Comparison of ENCODE assay signal across 16 cellular contexts in genomic region chr1:31583082-31583994, GRCh38. TPM values are rescaled to one million over a fixed set of nuclear protein-coding genes. Genes with fewer than 3 reads are reported as not detected.
DNase-seq lines count a peak whose midpoint lies in the region; ATAC-seq, FAIRE-seq and TF ChIP-seq lines count a peak whose summit lies in the region.
"Had no signal": no experiment of that assay in that cellular context is flagged by ENCODE, and none has a peak within 500 bp of the region (broad histone marks: within the 10 kb centered on the region; RNA-seq: fewer than 3 reads in every experiment).

No MANE protein-coding gene starts in this region.

- no peak for TF ChIP-seq EP300 in gastroesophageal sphincter (IDR thresholded peaks at IDR 0.05)

- no peak for DNase-seq in RWPE2 (ENCODE audit: low spot score)
- no peak for DNase-seq in GM12892 (ENCODE audit: insufficient read length)
- DNase-seq in central memory CD4-positive, alpha-beta T cell, result no peak
- DNase-seq: CD4-positive, alpha-beta T cell; hippocampal formation; MM.1S; naive B cell; NCI-H446 treated with DMSO at 0.1 percent for 48 hours had no signal

- H3K36me3 ChIP-seq in RWPE2 (ENCODE audit: low read depth), result peaks cover 82% of the 10 kb centered on the region
- peaks cover 0 to 41% of the 10 kb centered on the region in 2 donors for H3K36me3 ChIP-seq in gastroesophageal sphincter
- peaks cover 15 to 22% of the 10 kb centered on the region in 2 donors for H3K36me3 ChIP-seq in muscle layer of duodenum (ENCODE audit: control insufficient read depth in 1 of 2, insufficient read depth in 2 of 2, low read length in 2 of 2)

- H3K27me3 ChIP-seq in RWPE2 (ENCODE audit: insufficient read depth, poor library complexity, severe bottlenecking), result no peaks in the 10 kb centered on the region
- no peaks in the 10 kb centered on the region for H3K27me3 ChIP-seq in gastroesophageal sphincter
- no peaks in the 10 kb centered on the region for H3K27me3 ChIP-seq in muscle layer of duodenum (ENCODE audit: low read depth, low read length)

- ATAC-seq in RWPE2 (ENCODE audit: low read depth), result no peak
- no peak for ATAC-seq in gastroesophageal sphincter
- ATAC-seq in GM21528 (IDR thresholded peaks at IDR 0.05; ENCODE audit: low FRiP score, unreplicated experiment), result no peak
- ATAC-seq in HG02763 (IDR thresholded peaks at IDR 0.05; ENCODE audit: unreplicated experiment), result no peak

- H3K4me3 ChIP-seq in RWPE2 (ENCODE audit: severe bottlenecking) (no peak overlapping the region), gastroesophageal sphincter (peak overlapping the region in 1 of 2 donors; percentile 24), muscle layer of duodenum (ENCODE audit: low read depth in 1 of 2, low read length in 2 of 2) (no peak overlapping the region)

- H3K27ac ChIP-seq in RWPE2 (ENCODE audit: poor library complexity, severe bottlenecking), result peak overlapping the region; percentile 49
- H3K27ac ChIP-seq in gastroesophageal sphincter, result peak overlapping the region; percentile 92 to 97 (median 95)
- H3K27ac ChIP-seq in muscle layer of duodenum (ENCODE audit: low read length), result peak overlapping the region; percentile 81
- peak overlapping the region; percentile 70 for H3K27ac ChIP-seq in temporal lobe (ENCODE audit: low read depth, low read length)
- H3K27ac ChIP-seq: HL-60 had no signal

- 56 to 77% methylated on average over 3 to 11 of the region's 16 CpGs for WGBS in gastroesophageal sphincter (ENCODE audit: low coverage in 1 of 2), 2 donors

- FAIRE-seq in GM12892 (lab: Jason Lieb, UNC), result no peak

- H3K4me1 ChIP-seq in RWPE2 (ENCODE audit: insufficient read depth, poor library complexity, severe bottlenecking) (peaks cover 47% of the 10 kb centered on the region), gastroesophageal sphincter (peaks cover 0 to 97% (median 61%) of the 10 kb centered on the region in 3 donors), muscle layer of duodenum (ENCODE audit: control insufficient read depth in 1 of 2, insufficient read depth in 2 of 2, low read length in 2 of 2) (peaks cover 14 to 64% of the 10 kb centered on the region in 2 donors)

- H3K9me3 ChIP-seq in RWPE2 (ENCODE audit: severe bottlenecking) (no peaks in the 10 kb centered on the region), gastroesophageal sphincter (no peaks in the 10 kb centered on the region), muscle layer of duodenum (ENCODE audit: control insufficient read depth in 1 of 2, low read length in 2 of 2) (no peaks in the 10 kb centered on the region)

- TF ChIP-seq POLR2A in gastroesophageal sphincter (IDR thresholded peaks at IDR 0.05), result no peak
- TF ChIP-seq POLR2A in GM12892 (IDR thresholded peaks at IDR 0.05; ENCODE audit: low read depth, low read length), result no peak

- no peak for TF ChIP-seq CTCF in RWPE2 (IDR thresholded peaks at IDR 0.05; ENCODE audit: poor library complexity, severe bottlenecking)
- no peak for TF ChIP-seq CTCF in gastroesophageal sphincter (IDR thresholded peaks at IDR 0.05)

RNA-seq across cellular contexts. Expression of gene TINAGL1, which starts 7.0 kb away (rescaled TPM):
- total RNA-seq in gastroesophageal sphincter, result 100 to 1,000 TPM; 152 to 368 (median 248) TPM
- 1.7 TPM for total RNA-seq in temporal lobe
- 0.13 TPM for polyA plus RNA-seq in GM12892 (2012; ENCODE audit: missing spikeins)
- total RNA-seq: CD4-positive, alpha-beta T cell had no signal

RNA-seq across cellular contexts. Expression of gene HCRTR1, which starts 34.2 kb away (rescaled TPM):
- total RNA-seq in gastroesophageal sphincter (under 1 TPM in 3 of 4 donors, not detected in 1; 0.23 to 0.82 (median 0.67) TPM), temporal lobe (3.2 TPM)
- polyA plus RNA-seq in GM12892 (2012; ENCODE audit: missing spikeins), result not detected
- total RNA-seq: CD4-positive, alpha-beta T cell; endodermal cell; RPMI7951 had no signal

Comparison
In these comparisons a context has a peak if more than half of its experiments do, and no peak if none do; other contexts are left out.
1. RNA of gene TINAGL1, which starts 7.0 kb away (total RNA-seq): 152 to 368 TPM in gastroesophageal sphincter; 1.7 TPM in temporal lobe (single experiment); every median in the first group is over 10 times any median in the second.
2. Peak in every context shown above with its lines, with median percentiles within 50 percentile points of each other: H3K27ac ChIP-seq.